Comparison of ENCODE assay signal across 30 cellular contexts in genomic region chr3:151901946-151902285, GRCh38. TPM values are rescaled to one million over a fixed set of nuclear protein-coding genes. Genes with fewer than 3 reads are reported as not detected.
DNase-seq lines count a peak whose midpoint lies in the region; ATAC-seq and TF ChIP-seq lines count a peak whose summit lies in the region.
"Had no signal": no experiment of that assay in that cellular context is flagged by ENCODE, and none has a peak within 500 bp of the region (broad histone marks: within the 10 kb centered on the region; RNA-seq: fewer than 3 reads in every experiment).

No MANE protein-coding gene starts in this region.

- H3K4me3 ChIP-seq in left ventricle myocardium inferior (no peak overlapping the region), neuronal stem cell (ENCODE audit: low read length in 2 of 2) (no peak overlapping the region)
- H3K4me3 ChIP-seq: coronary artery, spleen, stomach had no signal

- no peaks in the 10 kb centered on the region for H3K27me3 Mint-ChIP-seq in dendritic cell treated with granulocyte-macrophage colony-stimulating factor and Interleukin-4, amounts not matched to agents 40 ng/mL and 50 ng/mL, for 4 days
- H3K27me3 Mint-ChIP-seq in T-helper 17 cell = peaks cover 33% of the 10 kb centered on the region
- H3K27me3 Mint-ChIP-seq: memory B cell, progenitor cell of endocrine pancreas had no signal

- no peak for DNase-seq in left ventricle myocardium inferior
- no peak for DNase-seq in cardiac septum (ENCODE audit: low spot score)
- no peak for DNase-seq in neuronal stem cell (ENCODE audit: low spot score)
- DNase-seq in KG1 (lab: John Stamatoyannopoulos, UW) = no peak
- DNase-seq in T-helper 17 cell = no peak
- DNase-seq: ACHN; activated CD8-positive, alpha-beta memory T cell treated with anti-CD3 and anti-CD28 coated beads, Interleukin-2, amount 50 U/mL, for 4 hours; activated naive CD8-positive, alpha-beta T cell treated with anti-CD3 and anti-CD28 coated beads, Interleukin-2, amount 10 ng/mL, durations not matched to agents 7 days and 5 days; natural killer cell; NCI-H1436 treated with DMSO at 0.1 percent for 48 hours; NCI-H2171 treated with DMSO at 0.1 percent for 48 hours; NCI-H526 treated with DMSO at 0.1 percent for 48 hours; SHP77 treated with DMSO at 0.1 percent for 48 hours; spleen; stimulated activated CD4-positive, alpha-beta T cell treated with anti-CD3 and anti-CD28 coated beads, Interleukin-4, amount 100 ng/mL, for 24 hours; stomach; T-helper 2 cell had no signal

- H3K4ac ChIP-seq in neuronal stem cell (ENCODE audit: low read length) = no peak overlapping the region

- H4K8ac ChIP-seq in neuronal stem cell (ENCODE audit: low read depth, low read length) = no peak overlapping the region

- H2AK5ac ChIP-seq in neuronal stem cell (ENCODE audit: low read depth, low read length) = no peak overlapping the region

- WGBS in neuronal stem cell (ENCODE audit: extremely low coverage in 2 of 2, insufficient read length in 2 of 2, insufficient replicate concordance in 1 of 2), 2 donors = no CpG with 5 or more reads among the region's 1 CpG

- peaks cover 61% of the 10 kb centered on the region for H3K4me1 Mint-ChIP-seq in dendritic cell treated with granulocyte-macrophage colony-stimulating factor and Interleukin-4, amounts not matched to agents 40 ng/mL and 50 ng/mL, for 4 days (ENCODE audit: low read depth)
- peaks cover 6% of the 10 kb centered on the region for H3K4me1 Mint-ChIP-seq in T-helper 17 cell

- H3K9ac ChIP-seq in neuronal stem cell (ENCODE audit: low read depth, low read length, poor library complexity) = no peak overlapping the region

- no peak overlapping the region for H2AFZ ChIP-seq in neuronal stem cell (ENCODE audit: low read length)

- no peak overlapping the region for H4K91ac ChIP-seq in neuronal stem cell (ENCODE audit: low read depth, low read length, poor library complexity)

- TF ChIP-seq CTCF in left ventricle myocardium inferior (IDR thresholded peaks at IDR 0.05; ENCODE audit: borderline replicate concordance) = no peak

- H3K4me1 ChIP-seq in left ventricle myocardium inferior (peaks cover 48% of the 10 kb centered on the region), neuronal stem cell (ENCODE audit: control insufficient read depth in 2 of 2, insufficient read depth in 1 of 2, low read depth in 1 of 2, low read length in 2 of 2) (peaks cover 4 to 6% of the 10 kb centered on the region in 2 donors)

- H3K9me3 ChIP-seq in left ventricle myocardium inferior (replicated peaks) (no peaks in the 10 kb centered on the region), neuronal stem cell (replicated peaks in 1 of 2; ENCODE audit: control insufficient read depth in 2 of 2, insufficient read depth in 1 of 2, low read depth in 1 of 2, low read length in 2 of 2) (no peaks in the 10 kb centered on the region), T-helper 17 cell (ENCODE audit: control insufficient read depth, low read length, poor library complexity, severe bottlenecking) (peaks cover 3% of the 10 kb centered on the region)
- H3K9me3 ChIP-seq: spleen, stomach had no signal

- H3K27ac ChIP-seq in left ventricle myocardium inferior (replicated peaks) (peak overlapping the region; percentile 61), neuronal stem cell (replicated peaks; ENCODE audit: low read length) (peak overlapping the region; percentile 28)
- H3K27ac ChIP-seq: VCaP had no signal

- ATAC-seq in HG03025 (IDR thresholded peaks at IDR 0.05; ENCODE audit: low FRiP score, unreplicated experiment) (no peak), HG02884 (IDR thresholded peaks at IDR 0.05; ENCODE audit: unreplicated experiment) (no peak), T-helper 17 cell (no peak)
- ATAC-seq: HCT116, natural killer cell had no signal

- peak overlapping the region; percentile 92 for H3K27ac Mint-ChIP-seq in dendritic cell treated with granulocyte-macrophage colony-stimulating factor and Interleukin-4, amounts not matched to agents 40 ng/mL and 50 ng/mL, for 4 days
- H3K27ac Mint-ChIP-seq in T-helper 17 cell = no peak overlapping the region
- H3K27ac Mint-ChIP-seq: activated naive CD8-positive, alpha-beta T cell treated with anti-CD3 and anti-CD28 coated beads, Interleukin-2, amount 10 ng/mL, durations not matched to agents 7 days and 5 days; activated T-helper 2 cell treated with anti-CD3 and anti-CD28 coated beads, Interferon-gamma antibody, Interleukin-2, Interleukin-4, amounts not matched to agents 10 μg/mL and 5 μg/mL and 100 μg/mL, durations not matched to agents 14 hours and 24 hours and 36 hours; memory B cell; progenitor cell of endocrine pancreas had no signal

- H3K4me3 Mint-ChIP-seq in dendritic cell treated with granulocyte-macrophage colony-stimulating factor and Interleukin-4, amounts not matched to agents 40 ng/mL and 50 ng/mL, for 4 days = peak overlapping the region; percentile 53
- H3K4me3 Mint-ChIP-seq in T-helper 17 cell = no peak overlapping the region
- H3K4me3 Mint-ChIP-seq: activated naive CD8-positive, alpha-beta T cell treated with anti-CD3 and anti-CD28 coated beads, Interleukin-2, amount 10 ng/mL, durations not matched to agents 7 days and 5 days; brain; CD14-positive monocyte; memory B cell; natural killer cell had no signal

- no peak overlapping the region for H2BK12ac ChIP-seq in neuronal stem cell (ENCODE audit: low read length)

- H3K79me1 ChIP-seq in neuronal stem cell (ENCODE audit: low read depth, low read length) = no peaks in the 10 kb centered on the region

- H3K14ac ChIP-seq in neuronal stem cell (ENCODE audit: low read length) = no peak overlapping the region

- H3K18ac ChIP-seq in neuronal stem cell (ENCODE audit: low read length) = no peak overlapping the region

- H3K27me3 ChIP-seq in left ventricle myocardium inferior (ENCODE audit: low read depth) (no peaks in the 10 kb centered on the region), neuronal stem cell (ENCODE audit: control insufficient read depth in 3 of 3, insufficient read depth in 3 of 3, low read depth in 1 of 3, low read length in 3 of 3) (no peaks in the 10 kb centered on the region)
- H3K27me3 ChIP-seq: spleen, stomach had no signal

- H3K4me2 ChIP-seq in neuronal stem cell (ENCODE audit: insufficient read depth, low read length, poor library complexity, severe bottlenecking) = no peak overlapping the region

- no peaks in the 10 kb centered on the region for H3K36me3 Mint-ChIP-seq in dendritic cell treated with granulocyte-macrophage colony-stimulating factor and Interleukin-4, amounts not matched to agents 40 ng/mL and 50 ng/mL, for 4 days (ENCODE audit: low read depth)
- no peaks in the 10 kb centered on the region for H3K36me3 Mint-ChIP-seq in T-helper 17 cell (ENCODE audit: low read depth)
- H3K36me3 Mint-ChIP-seq: activated naive CD8-positive, alpha-beta T cell treated with anti-CD3 and anti-CD28 coated beads, Interleukin-2, amount 10 ng/mL, durations not matched to agents 7 days and 5 days; brain; CD14-positive monocyte; memory B cell; natural killer cell had no signal

- H3K36me3 ChIP-seq in left ventricle myocardium inferior = no peaks in the 10 kb centered on the region
- H3K36me3 ChIP-seq in neuronal stem cell (replicated peaks in 1 of 2; ENCODE audit: control insufficient read depth in 2 of 2, insufficient read depth in 2 of 2, low read length in 2 of 2) = no peaks in the 10 kb centered on the region
- H3K36me3 ChIP-seq: spleen, stomach had no signal

- no peak overlapping the region for H3K23ac ChIP-seq in neuronal stem cell (ENCODE audit: low read depth, low read length, poor library complexity)

- H2BK120ac ChIP-seq in neuronal stem cell (ENCODE audit: low read depth, low read length) = no peak overlapping the region

- no peaks in the 10 kb centered on the region for H3K9me3 Mint-ChIP-seq in dendritic cell treated with granulocyte-macrophage colony-stimulating factor and Interleukin-4, amounts not matched to agents 40 ng/mL and 50 ng/mL, for 4 days
- H3K9me3 Mint-ChIP-seq: activated naive CD8-positive, alpha-beta T cell treated with anti-CD3 and anti-CD28 coated beads, Interleukin-2, amount 10 ng/mL, durations not matched to agents 7 days and 5 days; activated T-helper 2 cell treated with anti-CD3 and anti-CD28 coated beads, Interferon-gamma antibody, Interleukin-2, Interleukin-4, amounts not matched to agents 10 μg/mL and 5 μg/mL and 100 μg/mL, durations not matched to agents 14 hours and 24 hours and 36 hours; memory B cell; natural killer cell had no signal

- intact Hi-C loops in left ventricle myocardium inferior (cut with micrococcal nuclease) = no loop called here
- intact Hi-C loops in cardiac septum (cut with DNase I) = no loop called here
- intact Hi-C loops in dendritic cell treated with granulocyte-macrophage colony-stimulating factor and Interleukin-4, amounts not matched to agents 40 ng/mL and 50 ng/mL, for 4 days (cut with micrococcal nuclease) = no loop called here

- H2BK5ac ChIP-seq in neuronal stem cell (ENCODE audit: low read length) = no peak overlapping the region

- no peak overlapping the region for H2BK15ac ChIP-seq in neuronal stem cell (ENCODE audit: low read length)

RNA-seq across cellular contexts. Expression of gene SUCNR1, which starts 28.5 kb away (rescaled TPM):
- total RNA-seq in left ventricle myocardium inferior (0.30 TPM), cardiac septum (0.22 TPM), T-helper 17 cell (1 to 10 TPM in 1 of 2 donors, not detected in 1; 1.6 TPM)
- polyA plus RNA-seq in neuronal stem cell (2013, experiment 1 of 2) = not detected
- polyA plus RNA-seq in neuronal stem cell (2013, experiment 2 of 2) = not detected
- total RNA-seq: activated T-helper 2 cell treated with anti-CD3 and anti-CD28 coated beads, Interferon-gamma antibody, Interleukin-2, Interleukin-4, amounts not matched to agents 10 μg/mL and 5 μg/mL and 100 μg/mL, durations not matched to agents 14 hours and 24 hours and 36 hours; MCF 10A; OCI-LY7 had no signal
